Comparison of ENCODE assay signal across 8 cellular contexts in the genomic region with DNA sequence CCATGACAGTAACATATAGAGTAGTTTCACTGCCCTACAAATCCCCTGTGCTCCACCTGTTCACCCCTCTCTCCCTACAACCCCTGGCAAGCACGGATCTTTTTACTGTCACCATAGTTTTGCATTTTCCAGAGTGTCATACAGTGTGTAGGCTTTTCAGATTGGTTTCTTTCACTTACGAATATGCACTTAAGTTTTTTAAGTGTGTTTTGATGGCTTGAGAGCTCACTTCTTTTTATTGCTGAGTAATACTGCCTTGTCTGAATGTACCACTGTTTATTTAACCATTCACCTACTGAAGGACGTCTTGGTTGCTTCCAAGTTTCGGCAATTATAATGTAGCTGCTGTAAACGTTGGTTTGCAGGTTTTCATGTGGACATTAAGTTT.
DNase-seq lines count a peak whose midpoint lies in the region; ATAC-seq and TF ChIP-seq lines count a peak whose summit lies in the region.

No MANE protein-coding gene starts in this region.

- H3K27me3 ChIP-seq in SJCRH30: no peaks in the 10 kb centered on the region
- H3K27me3 ChIP-seq in H7 (ENCODE audit: control insufficient read depth, insufficient read depth, low read length): no peaks in the 10 kb centered on the region

- ATAC-seq in GM18909 (IDR thresholded peaks at IDR 0.05; ENCODE audit: poor library complexity, unreplicated experiment): peak; percentile 61
- peak; percentile 43 for ATAC-seq in HG03135 (IDR thresholded peaks at IDR 0.05; ENCODE audit: unreplicated experiment)

- peaks cover 34% of the 10 kb centered on the region for H3K4me1 Mint-ChIP-seq in activated CD4-positive, alpha-beta memory T cell treated with anti-CD3 and anti-CD28 coated beads, Interleukin-2, amount 10 ng/mL, durations not matched to agents 7 days and 5 days
- peaks cover 66% of the 10 kb centered on the region for H3K4me1 Mint-ChIP-seq in osteocyte (ENCODE audit: unreplicated experiment)

- POLR2A ChIA-PET in activated CD4-positive, alpha-beta memory T cell treated with anti-CD3 and anti-CD28 coated beads, Interleukin-2, amount 10 ng/mL, durations not matched to agents 7 days and 5 days (lab: Charles Lee): no interaction called here

- H3K9me3 ChIP-seq in SJCRH30 (replicated peaks): no peaks in the 10 kb centered on the region

- H3K27ac ChIP-seq in SJCRH30: no peak overlapping the region

- DNase-seq in AG09309 (ENCODE audit: low read depth): no peak
- no peak for DNase-seq in activated CD4-positive, alpha-beta memory T cell treated with anti-CD3 and anti-CD28 coated beads, Interleukin-2, amount 10 ng/mL, durations not matched to agents 7 days and 5 days
- no peak for DNase-seq in osteocyte (ENCODE audit: extremely low spot score, unreplicated experiment)
- DNase-seq in SJCRH30: no peak
- no peak for DNase-seq in stimulated activated CD4-positive, alpha-beta T cell treated with anti-CD3 and anti-CD28 coated beads, Interleukin-1b, Interleukin-23, amount 100 ng/mL, for 48 hours
- DNase-seq in H7: no peak

- H3K9me3 Mint-ChIP-seq in activated CD4-positive, alpha-beta memory T cell treated with anti-CD3 and anti-CD28 coated beads, Interleukin-2, amount 10 ng/mL, durations not matched to agents 7 days and 5 days: no peaks in the 10 kb centered on the region
- H3K9me3 Mint-ChIP-seq in osteocyte (ENCODE audit: unreplicated experiment): no peaks in the 10 kb centered on the region

- H3K36me3 Mint-ChIP-seq in activated CD4-positive, alpha-beta memory T cell treated with anti-CD3 and anti-CD28 coated beads, Interleukin-2, amount 10 ng/mL, durations not matched to agents 7 days and 5 days (ENCODE audit: low read depth): no peaks in the 10 kb centered on the region
- peaks cover 41% of the 10 kb centered on the region for H3K36me3 Mint-ChIP-seq in osteocyte (ENCODE audit: unreplicated experiment)

- TF ChIP-seq CTCF in AG09309 (IDR thresholded peaks at IDR 0.05; ENCODE audit: control insufficient read depth, insufficient read depth, low read depth, low read length, missing control alignments): no peak
- no peak for TF ChIP-seq CTCF in osteocyte (IDR thresholded peaks at IDR 0.05)

- H3K4me3 ChIP-seq in AG09309 (ENCODE audit: control insufficient read depth, low read depth, low read length) (peak overlapping the region; percentile 27), SJCRH30 (no peak overlapping the region), H7 (ENCODE audit: insufficient read depth, low read depth, low read length) (no peak overlapping the region)

- H3K36me3 ChIP-seq in SJCRH30 (no peaks in the 10 kb centered on the region), H7 (replicated peaks; ENCODE audit: control insufficient read depth, insufficient read depth, low read length) (no peaks in the 10 kb centered on the region)

- H3K27ac Mint-ChIP-seq in activated CD4-positive, alpha-beta memory T cell treated with anti-CD3 and anti-CD28 coated beads, Interleukin-2, amount 10 ng/mL, durations not matched to agents 7 days and 5 days: peak overlapping the region; percentile 13
- peak overlapping the region; percentile 94 for H3K27ac Mint-ChIP-seq in osteocyte (ENCODE audit: unreplicated experiment)

- peaks cover 9% of the 10 kb centered on the region for H3K27me3 Mint-ChIP-seq in activated CD4-positive, alpha-beta memory T cell treated with anti-CD3 and anti-CD28 coated beads, Interleukin-2, amount 10 ng/mL, durations not matched to agents 7 days and 5 days
- H3K27me3 Mint-ChIP-seq in osteocyte (ENCODE audit: unreplicated experiment): no peaks in the 10 kb centered on the region

- CTCF ChIA-PET in activated CD4-positive, alpha-beta memory T cell treated with anti-CD3 and anti-CD28 coated beads, Interleukin-2, amount 10 ng/mL, durations not matched to agents 7 days and 5 days (lab: Charles Lee): no interaction called here

- peak overlapping the region; percentile 43 for H3K4me3 Mint-ChIP-seq in activated CD4-positive, alpha-beta memory T cell treated with anti-CD3 and anti-CD28 coated beads, Interleukin-2, amount 10 ng/mL, durations not matched to agents 7 days and 5 days
- peak overlapping the region; percentile 69 for H3K4me3 Mint-ChIP-seq in osteocyte (ENCODE audit: unreplicated experiment)

- H3K4me1 ChIP-seq in SJCRH30: no peaks in the 10 kb centered on the region
